ENCODE assay signal across 1 cellular context in the genomic region with DNA sequence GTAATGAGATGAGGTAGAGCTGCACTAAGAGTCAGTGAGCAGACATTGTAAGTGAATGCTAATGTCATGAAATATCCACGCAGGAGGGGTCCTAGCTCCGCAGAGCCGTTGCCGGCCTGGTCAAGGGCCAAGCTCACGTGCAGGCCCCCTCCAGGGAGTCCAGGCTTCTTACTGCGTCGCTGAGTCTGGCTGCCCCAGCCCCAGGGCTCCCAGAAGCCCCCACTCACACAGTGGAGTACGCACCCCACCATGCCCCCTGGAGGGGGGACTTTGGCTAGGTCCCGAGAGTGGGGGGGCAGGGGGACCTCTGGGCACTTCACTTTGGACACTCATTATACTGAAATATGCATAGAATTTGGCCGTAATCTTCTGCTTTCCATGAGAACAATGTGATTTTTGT.
TF ChIP-seq lines count a peak whose summit lies in the region.

No MANE protein-coding gene starts in this region.

TF ChIP-seq in WTC11, 78 proteins besides CTCF, POLR2A, EP300 and RAD21:
- TF ChIP-seq EMX1 (CRISPR knock-in tag; IDR thresholded peaks at IDR 0.05): no peak
- TF ChIP-seq FOXJ3 (CRISPR knock-in tag; IDR thresholded peaks at IDR 0.05; ENCODE audit: borderline replicate concordance): no peak
- TF ChIP-seq ZNF671 (CRISPR knock-in tag; IDR thresholded peaks at IDR 0.05): no peak
- TF ChIP-seq, protein P1, sequence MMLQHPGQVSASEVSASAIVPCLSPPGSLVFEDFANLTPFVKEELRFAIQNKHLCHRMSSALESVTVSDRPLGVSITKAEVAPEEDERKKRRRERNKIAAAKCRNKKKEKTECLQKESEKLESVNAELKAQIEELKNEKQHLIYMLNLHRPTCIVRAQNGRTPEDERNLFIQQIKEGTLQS (CRISPR knock-in tag; conservative IDR thresholded peaks at IDR 0.05): no peak
- TF ChIP-seq, protein P2, sequence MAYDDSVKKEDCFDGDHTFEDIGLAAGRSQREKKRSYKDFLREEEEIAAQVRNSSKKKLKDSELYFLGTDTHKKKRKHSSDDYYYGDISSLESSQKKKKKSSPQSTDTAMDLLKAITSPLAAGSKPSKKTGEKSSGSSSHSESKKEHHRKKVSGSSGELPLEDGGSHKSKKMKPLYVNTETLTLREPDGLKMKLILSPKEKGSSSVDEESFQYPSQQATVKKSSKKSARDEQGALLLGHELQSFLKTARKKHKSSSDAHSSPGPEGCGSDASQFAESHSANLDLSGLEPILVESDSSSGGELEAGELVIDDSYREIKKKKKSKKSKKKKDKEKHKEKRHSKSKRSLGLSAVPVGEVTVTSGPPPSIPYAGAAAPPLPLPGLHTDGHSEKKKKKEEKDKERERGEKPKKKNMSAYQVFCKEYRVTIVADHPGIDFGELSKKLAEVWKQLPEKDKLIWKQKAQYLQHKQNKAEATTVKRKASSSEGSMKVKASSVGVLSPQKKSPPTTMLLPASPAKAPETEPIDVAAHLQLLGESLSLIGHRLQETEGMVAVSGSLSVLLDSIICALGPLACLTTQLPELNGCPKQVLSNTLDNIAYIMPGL (CRISPR knock-in tag; IDR thresholded peaks at IDR 0.05): no peak
- TF ChIP-seq, protein P3, sequence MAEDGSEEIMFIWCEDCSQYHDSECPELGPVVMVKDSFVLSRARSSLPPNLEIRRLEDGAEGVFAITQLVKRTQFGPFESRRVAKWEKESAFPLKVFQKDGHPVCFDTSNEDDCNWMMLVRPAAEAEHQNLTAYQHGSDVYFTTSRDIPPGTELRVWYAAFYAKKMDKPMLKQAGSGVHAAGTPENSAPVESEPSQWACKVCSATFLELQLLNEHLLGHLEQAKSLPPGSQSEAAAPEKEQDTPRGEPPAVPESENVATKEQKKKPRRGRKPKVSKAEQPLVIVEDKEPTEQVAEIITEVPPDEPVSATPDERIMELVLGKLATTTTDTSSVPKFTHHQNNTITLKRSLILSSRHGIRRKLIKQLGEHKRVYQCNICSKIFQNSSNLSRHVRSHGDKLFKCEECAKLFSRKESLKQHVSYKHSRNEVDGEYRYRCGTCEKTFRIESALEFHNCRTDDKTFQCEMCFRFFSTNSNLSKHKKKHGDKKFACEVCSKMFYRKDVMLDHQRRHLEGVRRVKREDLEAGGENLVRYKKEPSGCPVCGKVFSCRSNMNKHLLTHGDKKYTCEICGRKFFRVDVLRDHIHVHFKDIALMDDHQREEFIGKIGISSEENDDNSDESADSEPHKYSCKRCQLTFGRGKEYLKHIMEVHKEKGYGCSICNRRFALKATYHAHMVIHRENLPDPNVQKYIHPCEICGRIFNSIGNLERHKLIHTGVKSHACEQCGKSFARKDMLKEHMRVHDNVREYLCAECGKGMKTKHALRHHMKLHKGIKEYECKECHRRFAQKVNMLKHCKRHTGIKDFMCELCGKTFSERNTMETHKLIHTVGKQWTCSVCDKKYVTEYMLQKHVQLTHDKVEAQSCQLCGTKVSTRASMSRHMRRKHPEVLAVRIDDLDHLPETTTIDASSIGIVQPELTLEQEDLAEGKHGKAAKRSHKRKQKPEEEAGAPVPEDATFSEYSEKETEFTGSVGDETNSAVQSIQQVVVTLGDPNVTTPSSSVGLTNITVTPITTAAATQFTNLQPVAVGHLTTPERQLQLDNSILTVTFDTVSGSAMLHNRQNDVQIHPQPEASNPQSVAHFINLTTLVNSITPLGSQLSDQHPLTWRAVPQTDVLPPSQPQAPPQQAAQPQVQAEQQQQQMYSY (CRISPR knock-in tag; IDR thresholded peaks at IDR 0.05): no peak
- TF ChIP-seq ZNF416 (CRISPR knock-in tag; IDR thresholded peaks at IDR 0.05): no peak
- no peak for TF ChIP-seq CBFB (CRISPR knock-in tag; IDR thresholded peaks at IDR 0.05; ENCODE audit: low read depth)
- TF ChIP-seq, protein P4, sequence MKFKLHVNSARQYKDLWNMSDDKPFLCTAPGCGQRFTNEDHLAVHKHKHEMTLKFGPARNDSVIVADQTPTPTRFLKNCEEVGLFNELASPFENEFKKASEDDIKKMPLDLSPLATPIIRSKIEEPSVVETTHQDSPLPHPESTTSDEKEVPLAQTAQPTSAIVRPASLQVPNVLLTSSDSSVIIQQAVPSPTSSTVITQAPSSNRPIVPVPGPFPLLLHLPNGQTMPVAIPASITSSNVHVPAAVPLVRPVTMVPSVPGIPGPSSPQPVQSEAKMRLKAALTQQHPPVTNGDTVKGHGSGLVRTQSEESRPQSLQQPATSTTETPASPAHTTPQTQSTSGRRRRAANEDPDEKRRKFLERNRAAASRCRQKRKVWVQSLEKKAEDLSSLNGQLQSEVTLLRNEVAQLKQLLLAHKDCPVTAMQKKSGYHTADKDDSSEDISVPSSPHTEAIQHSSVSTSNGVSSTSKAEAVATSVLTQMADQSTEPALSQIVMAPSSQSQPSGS (CRISPR knock-in tag; IDR thresholded peaks at IDR 0.05; ENCODE audit: borderline replicate concordance, low read depth): no peak
- TF ChIP-seq ELF4 (CRISPR knock-in tag; IDR thresholded peaks at IDR 0.05; ENCODE audit: low read depth): no peak
- TF ChIP-seq HMGA2 (CRISPR knock-in tag; IDR thresholded peaks at IDR 0.05): no peak
- TF ChIP-seq RORB (CRISPR knock-in tag; IDR thresholded peaks at IDR 0.05): no peak
- TF ChIP-seq, protein P5, sequence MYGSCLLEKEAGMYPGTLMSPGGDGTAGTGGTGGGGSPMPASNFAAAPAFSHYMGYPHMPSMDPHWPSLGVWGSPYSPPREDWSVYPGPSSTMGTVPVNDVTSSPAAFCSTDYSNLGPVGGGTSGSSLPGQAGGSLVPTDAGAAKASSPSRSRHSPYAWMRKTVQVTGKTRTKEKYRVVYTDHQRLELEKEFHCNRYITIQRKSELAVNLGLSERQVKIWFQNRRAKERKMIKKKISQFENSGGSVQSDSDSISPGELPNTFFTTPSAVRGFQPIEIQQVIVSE (CRISPR knock-in tag; IDR thresholded peaks at IDR 0.05; ENCODE audit: borderline replicate concordance): no peak
- TF ChIP-seq, protein P6, sequence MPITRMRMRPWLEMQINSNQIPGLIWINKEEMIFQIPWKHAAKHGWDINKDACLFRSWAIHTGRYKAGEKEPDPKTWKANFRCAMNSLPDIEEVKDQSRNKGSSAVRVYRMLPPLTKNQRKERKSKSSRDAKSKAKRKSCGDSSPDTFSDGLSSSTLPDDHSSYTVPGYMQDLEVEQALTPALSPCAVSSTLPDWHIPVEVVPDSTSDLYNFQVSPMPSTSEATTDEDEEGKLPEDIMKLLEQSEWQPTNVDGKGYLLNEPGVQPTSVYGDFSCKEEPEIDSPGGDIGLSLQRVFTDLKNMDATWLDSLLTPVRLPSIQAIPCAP (CRISPR knock-in tag; IDR thresholded peaks at IDR 0.05): no peak
- TF ChIP-seq, protein P7, sequence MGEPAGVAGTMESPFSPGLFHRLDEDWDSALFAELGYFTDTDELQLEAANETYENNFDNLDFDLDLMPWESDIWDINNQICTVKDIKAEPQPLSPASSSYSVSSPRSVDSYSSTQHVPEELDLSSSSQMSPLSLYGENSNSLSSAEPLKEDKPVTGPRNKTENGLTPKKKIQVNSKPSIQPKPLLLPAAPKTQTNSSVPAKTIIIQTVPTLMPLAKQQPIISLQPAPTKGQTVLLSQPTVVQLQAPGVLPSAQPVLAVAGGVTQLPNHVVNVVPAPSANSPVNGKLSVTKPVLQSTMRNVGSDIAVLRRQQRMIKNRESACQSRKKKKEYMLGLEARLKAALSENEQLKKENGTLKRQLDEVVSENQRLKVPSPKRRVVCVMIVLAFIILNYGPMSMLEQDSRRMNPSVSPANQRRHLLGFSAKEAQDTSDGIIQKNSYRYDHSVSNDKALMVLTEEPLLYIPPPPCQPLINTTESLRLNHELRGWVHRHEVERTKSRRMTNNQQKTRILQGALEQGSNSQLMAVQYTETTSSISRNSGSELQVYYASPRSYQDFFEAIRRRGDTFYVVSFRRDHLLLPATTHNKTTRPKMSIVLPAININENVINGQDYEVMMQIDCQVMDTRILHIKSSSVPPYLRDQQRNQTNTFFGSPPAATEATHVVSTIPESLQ (CRISPR knock-in tag; IDR thresholded peaks at IDR 0.05): no peak
